Comparison of ENCODE assay signal across 8 cellular contexts in the genomic region with DNA sequence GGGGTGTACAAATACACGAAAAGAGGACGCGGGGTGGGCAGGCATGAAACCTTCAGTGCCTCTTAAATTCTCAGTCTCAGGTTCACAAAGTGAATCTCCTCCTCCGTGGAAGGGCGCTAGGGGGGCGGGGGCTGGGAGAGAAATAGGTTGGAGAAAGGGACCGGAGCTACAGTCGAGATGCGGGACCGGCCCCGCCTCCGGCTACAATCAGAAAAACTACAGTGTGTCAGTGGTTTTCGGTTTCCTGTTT. TPM values are rescaled to one million over a fixed set of nuclear protein-coding genes. Genes with fewer than 3 reads are reported as not detected.
A peak's percentile ranks its signal among the peaks of the same experiment; 100 is the strongest.
DNase-seq lines count a peak whose midpoint lies in the region; ATAC-seq, FAIRE-seq and TF ChIP-seq lines count a peak whose summit lies in the region.

No MANE protein-coding gene starts in this region.

- peak overlapping the region; percentile 89 for H3K4me3 Mint-ChIP-seq in activated T-helper 17 cell treated with anti-CD3 and anti-CD28 coated beads, Interleukin-2, amount 50 U/mL, for 72 hours

- H3K9me3 ChIP-seq in left ventricle myocardium inferior (replicated peaks): no peaks in the 10 kb centered on the region

- H3K27me3 ChIP-seq in left ventricle myocardium inferior (ENCODE audit: low read depth): no peaks in the 10 kb centered on the region

- no peaks in the 10 kb centered on the region for H3K36me3 ChIP-seq in left ventricle myocardium inferior

- TF ChIP-seq CTCF in left ventricle myocardium inferior (IDR thresholded peaks at IDR 0.05; ENCODE audit: borderline replicate concordance): no peak

- no peaks in the 10 kb centered on the region for H3K36me3 Mint-ChIP-seq in activated T-helper 17 cell treated with anti-CD3 and anti-CD28 coated beads, Interleukin-2, amount 50 U/mL, for 72 hours (ENCODE audit: low read depth)

- no peak for FAIRE-seq in GM19239 (lab: Jason Lieb, UNC)

- ATAC-seq in activated T-helper 17 cell treated with anti-CD3 and anti-CD28 coated beads, Interleukin-2, amount 50 U/mL, for 72 hours (replicated peaks): no peak
- ATAC-seq in GM21723 (IDR thresholded peaks at IDR 0.05; ENCODE audit: unreplicated experiment): no peak

- H3K4me3 ChIP-seq in left ventricle myocardium inferior (peak overlapping the region; percentile 93), skeletal muscle cell (ENCODE audit: low read depth, low read length) (peak overlapping the region; percentile 81)

- peaks cover 46% of the 10 kb centered on the region for H3K4me1 ChIP-seq in left ventricle myocardium inferior

- peak; percentile 44 for DNase-seq in stimulated activated CD4-positive, alpha-beta T cell treated with anti-CD3 and anti-CD28 coated beads, Interleukin-12 subunit alpha, Interleukin-12 subunit beta, amount 100 ng/mL, for 4 hours
- no peak for DNase-seq in stimulated activated CD4-positive, alpha-beta T cell treated with anti-CD3 and anti-CD28 coated beads, Interleukin-15, amount 100 ng/mL, for 24 hours
- DNase-seq in left ventricle myocardium inferior (no peak), skeletal muscle cell (ENCODE audit: low read depth) (no peak), NOMO-1 (lab: John Stamatoyannopoulos, UW; ENCODE audit: unreplicated experiment in 2 of 2) (no peak), GM19239 (ENCODE audit: insufficient read length, low spot score) (no peak)

- intact Hi-C loops in left ventricle myocardium inferior (cut with micrococcal nuclease): no loop called here

- H3K27ac Mint-ChIP-seq in activated T-helper 17 cell treated with anti-CD3 and anti-CD28 coated beads, Interleukin-2, amount 50 U/mL, for 72 hours: peak overlapping the region; percentile 78

- H3K27me3 Mint-ChIP-seq in activated T-helper 17 cell treated with anti-CD3 and anti-CD28 coated beads, Interleukin-2, amount 50 U/mL, for 72 hours: peaks cover 20% of the 10 kb centered on the region

- H3K9me3 Mint-ChIP-seq in activated T-helper 17 cell treated with anti-CD3 and anti-CD28 coated beads, Interleukin-2, amount 50 U/mL, for 72 hours: no peaks in the 10 kb centered on the region

- no peaks in the 10 kb centered on the region for H3K4me1 Mint-ChIP-seq in activated T-helper 17 cell treated with anti-CD3 and anti-CD28 coated beads, Interleukin-2, amount 50 U/mL, for 72 hours

- peak overlapping the region; percentile 99 for H3K27ac ChIP-seq in left ventricle myocardium inferior (replicated peaks)

RNA-seq across cellular contexts. Expression of a gene that starts 3.4 kb away (rescaled TPM):
- 1 to 10 TPM in 1 of 2 donors, under 1 TPM in 1; 0.98 to 1.3 TPM for total RNA-seq in activated T-helper 17 cell treated with anti-CD3 and anti-CD28 coated beads, Interleukin-2, amount 50 U/mL, for 72 hours
- 2.6 TPM for total RNA-seq in left ventricle myocardium inferior
